ENCODE assay signal across 21 cellular contexts in genomic region chr7:141436676-141437075, GRCh38.
DNase-seq lines count a peak whose midpoint lies in the region; ATAC-seq and TF ChIP-seq lines count a peak whose summit lies in the region.
"Had no signal": no experiment of that assay in that cellular context is flagged by ENCODE, and none has a peak within 500 bp of the region (broad histone marks: within the 10 kb centered on the region; RNA-seq: fewer than 3 reads in every experiment).

No MANE protein-coding gene starts in this region.

- H4K20me1 ChIP-seq in BLaER1, result no peaks in the 10 kb centered on the region

- no peak for ATAC-seq in sciatic nerve
- ATAC-seq in GM21515 (IDR thresholded peaks at IDR 0.05; ENCODE audit: unreplicated experiment), result no peak
- ATAC-seq: A549, GM12878, PC-3, T-helper 17 cell had no signal

- H3K9ac ChIP-seq in BLaER1, result no peak overlapping the region

- no peak overlapping the region for H3K4me3 ChIP-seq in BLaER1
- no peak overlapping the region for H3K4me3 ChIP-seq in H7 (ENCODE audit: insufficient read depth, low read depth, low read length)
- H3K4me3 ChIP-seq: A549, GM12878 had no signal

- H3K4me2 ChIP-seq in BLaER1, result peak overlapping the region; percentile 63
- H3K4me2 ChIP-seq: A549 had no signal

- H3K9me3 ChIP-seq in BLaER1, result no peaks in the 10 kb centered on the region
- H3K9me3 ChIP-seq: A549 had no signal

- H3K27me3 Mint-ChIP-seq in brain, result peaks cover 2% of the 10 kb centered on the region

- H3K9me3 Mint-ChIP-seq in brain, result peaks cover 0 to 2% (median 0%) of the 10 kb centered on the region in 5 experiments

- peaks cover 34% of the 10 kb centered on the region for H3K36me3 Mint-ChIP-seq in brain
- H3K36me3 Mint-ChIP-seq: CD4-positive, CD25-positive, alpha-beta regulatory T cell had no signal

- peak; percentile 27 for DNase-seq in H7
- no peak for DNase-seq in sciatic nerve (ENCODE audit: low spot score)
- no peak for DNase-seq in NCI-H1105 (lab: John Stamatoyannopoulos, UW)
- DNase-seq: CD4-positive, CD25-positive, alpha-beta regulatory T cell; DND-41; GOT3; KG1; NCI-H1092; NCI-H1436 treated with DMSO at 0.1 percent for 48 hours; NCI-H2029 treated with DMSO at 0.1 percent for 48 hours; NCI-H524; PC-3; SHP77; T-helper 17 cell had no signal

- H3K36me3 ChIP-seq in BLaER1, result no peaks in the 10 kb centered on the region
- no peaks in the 10 kb centered on the region for H3K36me3 ChIP-seq in H7 (replicated peaks; ENCODE audit: control insufficient read depth, insufficient read depth, low read length)

- no peak for TF ChIP-seq CTCF in brain (conservative IDR thresholded peaks at IDR 0.05)

- H3K27me3 ChIP-seq in BLaER1 (no peaks in the 10 kb centered on the region), H7 (ENCODE audit: control insufficient read depth, insufficient read depth, low read length) (no peaks in the 10 kb centered on the region), layer of hippocampus (ENCODE audit: control insufficient read depth, insufficient read depth, low read length) (no peaks in the 10 kb centered on the region)

- H3K27ac ChIP-seq in BLaER1 (no peak overlapping the region), layer of hippocampus (ENCODE audit: low read depth, low read length) (peak overlapping the region; percentile 3)
- H3K27ac ChIP-seq: A549 had no signal

- H3K4me3 Mint-ChIP-seq in brain, result no peak overlapping the region
- H3K4me3 Mint-ChIP-seq: B cell; CD4-positive, CD25-positive, alpha-beta regulatory T cell; T-helper 17 cell had no signal

- intact Hi-C loops in sciatic nerve (cut with DNase I), result no loop called here

- H3K27ac Mint-ChIP-seq in brain, result peak overlapping the region in 3 of 5 experiments; percentile 41 to 87 (median 75)
- H3K27ac Mint-ChIP-seq: B cell; CD4-positive, CD25-positive, alpha-beta regulatory T cell; T-helper 17 cell had no signal

- H3K4me1 Mint-ChIP-seq in brain, result peaks cover 50% of the 10 kb centered on the region
- H3K4me1 Mint-ChIP-seq: B cell; CD4-positive, CD25-positive, alpha-beta regulatory T cell; T-helper 17 cell had no signal

- peaks cover 20% of the 10 kb centered on the region for H3K4me1 ChIP-seq in BLaER1
- H3K4me1 ChIP-seq: A549 had no signal
